ENCODE assay signal across 11 cellular contexts in the genomic region with DNA sequence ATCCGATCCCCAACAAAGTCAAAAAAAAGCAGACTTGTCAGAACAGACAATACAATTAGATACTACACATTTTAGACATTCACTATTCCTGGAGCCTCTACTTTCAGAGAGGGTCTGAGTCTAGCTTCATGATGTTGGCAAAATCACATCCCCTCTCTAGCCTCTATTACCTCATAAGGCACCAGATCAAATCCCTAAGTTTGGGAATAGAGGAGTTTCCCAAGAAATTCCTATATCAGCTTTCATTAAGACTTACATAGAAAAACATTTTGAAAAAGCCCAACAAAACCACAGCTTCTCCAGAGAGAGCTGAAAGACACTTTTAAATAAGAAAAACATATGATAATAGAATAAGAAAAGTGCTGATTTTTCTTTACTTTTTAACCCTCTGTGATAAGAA. TPM values are rescaled to one million over a fixed set of nuclear protein-coding genes. Genes with fewer than 3 reads are reported as not detected.
DNase-seq lines count a peak whose midpoint lies in the region; ATAC-seq and TF ChIP-seq lines count a peak whose summit lies in the region.
"Had no signal": no experiment of that assay in that cellular context is flagged by ENCODE, and none has a peak within 500 bp of the region (broad histone marks: within the 10 kb centered on the region; RNA-seq: fewer than 3 reads in every experiment).

No MANE protein-coding gene starts in this region.

- peaks cover 52% of the 10 kb centered on the region for H3K4me1 Mint-ChIP-seq in activated CD4-positive, alpha-beta T cell treated with anti-CD3 and anti-CD28 coated beads, Interleukin-2, amount 10 ng/mL, durations not matched to agents 7 days and 5 days
- peaks cover 51% of the 10 kb centered on the region for H3K4me1 Mint-ChIP-seq in activated naive CD8-positive, alpha-beta T cell treated with anti-CD3 and anti-CD28 coated beads, Interleukin-2, amount 50 U/mL, for 24 hours
- peaks cover 33 to 43% of the 10 kb centered on the region in 2 donors for H3K4me1 Mint-ChIP-seq in stimulated activated naive B cell treated with anti-CD40 and anti-IgM and Interleukin-4, amounts not matched to agents 10 μg/mL and 1 μg/mL and 100 μg/mL, for 72 hours

- H3K9me3 Mint-ChIP-seq in activated CD4-positive, alpha-beta T cell treated with anti-CD3 and anti-CD28 coated beads, Interleukin-2, amount 10 ng/mL, durations not matched to agents 7 days and 5 days: no peaks in the 10 kb centered on the region
- H3K9me3 Mint-ChIP-seq in activated naive CD8-positive, alpha-beta T cell treated with anti-CD3 and anti-CD28 coated beads, Interleukin-2, amount 50 U/mL, for 24 hours: no peaks in the 10 kb centered on the region
- no peaks in the 10 kb centered on the region for H3K9me3 Mint-ChIP-seq in stimulated activated naive B cell treated with anti-CD40 and anti-IgM and Interleukin-4, amounts not matched to agents 10 μg/mL and 1 μg/mL and 100 μg/mL, for 72 hours

- CTCF ChIA-PET in activated CD4-positive, alpha-beta T cell treated with anti-CD3 and anti-CD28 coated beads, Interleukin-2, amount 10 ng/mL, durations not matched to agents 7 days and 5 days (lab: Charles Lee): interaction anchor here (1.1 to 9.0 kb wide), 6 partner anchors 11 to 40 kb away, joined by 4 to 73 read pairs (median 6); no protein-coding TSS in a partner anchor

- no peak for DNase-seq in activated CD4-positive, alpha-beta T cell treated with anti-CD3 and anti-CD28 coated beads, Interleukin-2, amount 10 ng/mL, durations not matched to agents 7 days and 5 days
- no peak for DNase-seq in activated CD4-positive, alpha-beta T cell treated with anti-CD3 and anti-CD28 coated beads for 48 hours
- DNase-seq in activated naive CD8-positive, alpha-beta T cell treated with anti-CD3 and anti-CD28 coated beads, Interleukin-2, amount 50 U/mL, for 24 hours: no peak
- DNase-seq in right lobe of liver: no peak
- DNase-seq in superior temporal gyrus (ENCODE audit: extremely low spot score): peak; percentile 22
- DNase-seq in stimulated activated naive B cell treated with anti-CD40 and anti-IgM and Interleukin-4, amounts not matched to agents 10 μg/mL and 1 μg/mL and 100 μg/mL, for 72 hours: no peak
- no peak for DNase-seq in activated CD8-positive, alpha-beta memory T cell treated with anti-CD3 and anti-CD28 coated beads, Interleukin-2, amount 50 U/mL, for 4 hours
- DNase-seq: NCI-H774, occipital lobe had no signal

- peak overlapping the region; percentile 88 for H3K27ac Mint-ChIP-seq in activated CD4-positive, alpha-beta T cell treated with anti-CD3 and anti-CD28 coated beads, Interleukin-2, amount 10 ng/mL, durations not matched to agents 7 days and 5 days
- peak overlapping the region; percentile 14 for H3K27ac Mint-ChIP-seq in activated naive CD8-positive, alpha-beta T cell treated with anti-CD3 and anti-CD28 coated beads, Interleukin-2, amount 50 U/mL, for 24 hours
- no peak overlapping the region for H3K27ac Mint-ChIP-seq in stimulated activated naive B cell treated with anti-CD40 and anti-IgM and Interleukin-4, amounts not matched to agents 10 μg/mL and 1 μg/mL and 100 μg/mL, for 72 hours

- no peaks in the 10 kb centered on the region for H3K36me3 ChIP-seq in right lobe of liver
- H3K36me3 ChIP-seq: cardiac muscle cell had no signal

- H3K4me3 Mint-ChIP-seq in activated CD4-positive, alpha-beta T cell treated with anti-CD3 and anti-CD28 coated beads, Interleukin-2, amount 10 ng/mL, durations not matched to agents 7 days and 5 days: peak overlapping the region; percentile 58
- H3K4me3 Mint-ChIP-seq in activated naive CD8-positive, alpha-beta T cell treated with anti-CD3 and anti-CD28 coated beads, Interleukin-2, amount 50 U/mL, for 24 hours: peak overlapping the region; percentile 9
- no peak overlapping the region for H3K4me3 Mint-ChIP-seq in stimulated activated naive B cell treated with anti-CD40 and anti-IgM and Interleukin-4, amounts not matched to agents 10 μg/mL and 1 μg/mL and 100 μg/mL, for 72 hours

- intact Hi-C loops in right lobe of liver (cut with DNase I): loop anchor here in 1 of 2 donors (5.0 kb wide), 1 partner anchor 61 kb away; no protein-coding TSS in a partner anchor

- H3K27me3 ChIP-seq in right lobe of liver: no peaks in the 10 kb centered on the region
- H3K27me3 ChIP-seq: cardiac muscle cell had no signal

- peaks cover 30% of the 10 kb centered on the region for H3K36me3 Mint-ChIP-seq in activated CD4-positive, alpha-beta T cell treated with anti-CD3 and anti-CD28 coated beads, Interleukin-2, amount 10 ng/mL, durations not matched to agents 7 days and 5 days (ENCODE audit: low read depth)
- peaks cover 3% of the 10 kb centered on the region for H3K36me3 Mint-ChIP-seq in activated naive CD8-positive, alpha-beta T cell treated with anti-CD3 and anti-CD28 coated beads, Interleukin-2, amount 50 U/mL, for 24 hours (ENCODE audit: low read depth)
- H3K36me3 Mint-ChIP-seq in stimulated activated naive B cell treated with anti-CD40 and anti-IgM and Interleukin-4, amounts not matched to agents 10 μg/mL and 1 μg/mL and 100 μg/mL, for 72 hours: peaks cover 0 to 4% of the 10 kb centered on the region in 2 donors

- POLR2A ChIA-PET in activated CD4-positive, alpha-beta T cell treated with anti-CD3 and anti-CD28 coated beads, Interleukin-2, amount 10 ng/mL, durations not matched to agents 7 days and 5 days (lab: Charles Lee): no interaction called here

- no peaks in the 10 kb centered on the region for H3K27me3 Mint-ChIP-seq in activated CD4-positive, alpha-beta T cell treated with anti-CD3 and anti-CD28 coated beads, Interleukin-2, amount 10 ng/mL, durations not matched to agents 7 days and 5 days
- no peaks in the 10 kb centered on the region for H3K27me3 Mint-ChIP-seq in activated naive CD8-positive, alpha-beta T cell treated with anti-CD3 and anti-CD28 coated beads, Interleukin-2, amount 50 U/mL, for 24 hours
- no peaks in the 10 kb centered on the region for H3K27me3 Mint-ChIP-seq in stimulated activated naive B cell treated with anti-CD40 and anti-IgM and Interleukin-4, amounts not matched to agents 10 μg/mL and 1 μg/mL and 100 μg/mL, for 72 hours

- peak overlapping the region; percentile 83 to 89 (median 85) for H3K27ac ChIP-seq in right lobe of liver
- H3K27ac ChIP-seq: cardiac muscle cell had no signal

- no peaks in the 10 kb centered on the region for H3K9me3 ChIP-seq in right lobe of liver

- 54% methylated on average over 1 of the region's 1 CpG for WGBS in right lobe of liver (ENCODE audit: insufficient coverage, low coverage, low lambda C conversion rate, missing lambda C conversion rate)

- H3K4me3 ChIP-seq in right lobe of liver: no peak overlapping the region
- H3K4me3 ChIP-seq: cardiac muscle cell had no signal

- no peak for TF ChIP-seq CTCF in right lobe of liver (IDR thresholded peaks at IDR 0.05)

- peaks cover 0 to 64% (median 21%) of the 10 kb centered on the region in 4 donors for H3K4me1 ChIP-seq in right lobe of liver

- no peak for TF ChIP-seq POLR2A in right lobe of liver (IDR thresholded peaks at IDR 0.05)

- ATAC-seq in activated naive CD8-positive, alpha-beta T cell treated with anti-CD3 and anti-CD28 coated beads, Interleukin-2, amount 50 U/mL, for 24 hours: no peak
- ATAC-seq in right lobe of liver (no peak), HG02798 (IDR thresholded peaks at IDR 0.05; ENCODE audit: poor library complexity, unreplicated experiment) (no peak)
- no peak for ATAC-seq in stimulated activated naive B cell treated with anti-CD40 and anti-IgM and Interleukin-4, amounts not matched to agents 10 μg/mL and 1 μg/mL and 100 μg/mL, for 72 hours (replicated peaks)

RNA-seq across cellular contexts. Expression of a gene that starts 4.5 kb away (rescaled TPM):
- 10 to 100 TPM; 77.2 to 83.7 TPM for total RNA-seq in activated CD4-positive, alpha-beta T cell treated with anti-CD3 and anti-CD28 coated beads, Interleukin-2, amount 10 ng/mL, durations not matched to agents 7 days and 5 days
- total RNA-seq in right lobe of liver: 10 to 100 TPM; 23.7 to 81.4 (median 29.6) TPM

RNA-seq across cellular contexts. Expression of a gene that starts 19.3 kb away (rescaled TPM):
- total RNA-seq in activated CD4-positive, alpha-beta T cell treated with anti-CD3 and anti-CD28 coated beads, Interleukin-2, amount 10 ng/mL, durations not matched to agents 7 days and 5 days: not detected
- not detected for total RNA-seq in right lobe of liver
- total RNA-seq: cardiac muscle cell, occipital lobe had no signal

RNA-seq across cellular contexts. Expression of a gene that starts 58.2 kb away (rescaled TPM):
- under 1 TPM; 0.44 to 0.55 TPM for total RNA-seq in activated CD4-positive, alpha-beta T cell treated with anti-CD3 and anti-CD28 coated beads, Interleukin-2, amount 10 ng/mL, durations not matched to agents 7 days and 5 days
- 1 to 10 TPM in 2 of 6 experiments, under 1 TPM in 3, not detected in 1; 0.22 to 1.3 (median 0.74) TPM for total RNA-seq in right lobe of liver

Comparison
In these comparisons a context has a peak if more than half of its experiments do, and no peak if none do; other contexts are left out.
1. H3K4me3 Mint-ChIP-seq: peak in activated CD4-positive, alpha-beta T cell treated with anti-CD3 and anti-CD28 coated beads, Interleukin-2, amount 10 ng/mL, durations not matched to agents 7 days and 5 days (single experiment) and activated naive CD8-positive, alpha-beta T cell treated with anti-CD3 and anti-CD28 coated beads, Interleukin-2, amount 50 U/mL, for 24 hours (single experiment); none in stimulated activated naive B cell treated with anti-CD40 and anti-IgM and Interleukin-4, amounts not matched to agents 10 μg/mL and 1 μg/mL and 100 μg/mL, for 72 hours (0 of 2).